ENCODE assay signal across 27 cellular contexts in the genomic region with DNA sequence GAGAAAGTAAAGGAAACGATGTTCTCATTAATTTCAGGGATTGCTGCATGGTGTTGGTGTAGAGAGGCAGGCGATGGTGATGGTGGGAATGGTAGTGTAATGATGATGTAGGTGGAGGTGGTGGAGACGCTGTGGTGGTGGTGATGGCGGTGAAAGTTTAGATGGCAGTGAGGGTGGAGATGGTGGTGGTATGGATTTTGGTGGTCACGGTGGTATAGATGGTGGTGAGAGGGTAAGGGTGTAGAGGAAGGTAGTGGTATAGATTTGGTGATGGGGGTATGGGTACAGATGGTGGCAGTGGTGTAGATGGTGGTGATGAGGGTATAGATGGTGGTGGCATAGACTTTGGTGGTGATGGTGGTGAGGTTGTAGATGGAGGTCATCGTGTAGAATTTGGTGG.
DNase-seq lines count a peak whose midpoint lies in the region; ATAC-seq and TF ChIP-seq lines count a peak whose summit lies in the region.
"Had no signal": no experiment of that assay in that cellular context is flagged by ENCODE, and none has a peak within 500 bp of the region (broad histone marks: within the 10 kb centered on the region; RNA-seq: fewer than 3 reads in every experiment).

No MANE protein-coding gene starts in this region.

- H3K4me3 Mint-ChIP-seq in T-helper 1 cell treated with Interleukin-12 subunit alpha and Interleukin-12 subunit beta and Interleukin-4 antibody, amounts not matched to agents 30 μg/mL and 1 μg/mL, for 36 hours = peak overlapping the region; percentile 23
- peak overlapping the region; percentile 58 for H3K4me3 Mint-ChIP-seq in activated naive CD8-positive, alpha-beta T cell treated with anti-CD3 and anti-CD28 coated beads, Interleukin-2, amount 50 U/mL, for 24 hours
- H3K4me3 Mint-ChIP-seq in nephron = no peak overlapping the region
- H3K4me3 Mint-ChIP-seq: dendritic cell treated with granulocyte-macrophage colony-stimulating factor and Interleukin-4, amounts not matched to agents 40 ng/mL and 50 ng/mL, for 4 days; neural progenitor cell; T-helper 17 cell had no signal

- no peaks in the 10 kb centered on the region for H4K20me1 ChIP-seq in GM23248 (ENCODE audit: insufficient read depth)

- no peaks in the 10 kb centered on the region for H3K27me3 ChIP-seq in GM23248 (replicated peaks; ENCODE audit: insufficient read depth)
- H3K27me3 ChIP-seq: neural progenitor cell, sigmoid colon, SJSA1, upper lobe of left lung had no signal

- H3K4me1 Mint-ChIP-seq in T-helper 1 cell treated with Interleukin-12 subunit alpha and Interleukin-12 subunit beta and Interleukin-4 antibody, amounts not matched to agents 30 μg/mL and 1 μg/mL, for 36 hours (ENCODE audit: low read depth) = peaks cover 20% of the 10 kb centered on the region
- peaks cover 25% of the 10 kb centered on the region for H3K4me1 Mint-ChIP-seq in activated naive CD8-positive, alpha-beta T cell treated with anti-CD3 and anti-CD28 coated beads, Interleukin-2, amount 50 U/mL, for 24 hours
- peaks cover 67% of the 10 kb centered on the region for H3K4me1 Mint-ChIP-seq in nephron

- H3K9me2 ChIP-seq in GM23248 (ENCODE audit: insufficient read depth) = no peaks in the 10 kb centered on the region

- peaks cover 9% of the 10 kb centered on the region for H3K9me3 Mint-ChIP-seq in T-helper 1 cell treated with Interleukin-12 subunit alpha and Interleukin-12 subunit beta and Interleukin-4 antibody, amounts not matched to agents 30 μg/mL and 1 μg/mL, for 36 hours
- peaks cover 9% of the 10 kb centered on the region for H3K9me3 Mint-ChIP-seq in activated naive CD8-positive, alpha-beta T cell treated with anti-CD3 and anti-CD28 coated beads, Interleukin-2, amount 50 U/mL, for 24 hours
- no peaks in the 10 kb centered on the region for H3K9me3 Mint-ChIP-seq in nephron
- H3K9me3 Mint-ChIP-seq: dendritic cell treated with granulocyte-macrophage colony-stimulating factor and Interleukin-4, amounts not matched to agents 40 ng/mL and 50 ng/mL, for 4 days; neural progenitor cell had no signal

- peaks cover 86% of the 10 kb centered on the region for H3F3A ChIP-seq in GM23248 (ENCODE audit: insufficient read depth)

- DNase-seq in T-helper 1 cell = no peak
- no peak for DNase-seq in GM23248
- DNase-seq in activated naive CD8-positive, alpha-beta T cell treated with anti-CD3 and anti-CD28 coated beads, Interleukin-2, amount 50 U/mL, for 24 hours = no peak
- DNase-seq in Right ventricle myocardium inferior (ENCODE audit: missing footprints) = no peak
- DNase-seq in middle frontal gyrus (ENCODE audit: extremely low spot score, low spot score) = no peak
- DNase-seq: 8988T; activated CD4-positive, alpha-beta T cell treated with anti-CD3 and anti-CD28 coated beads, Interleukin-2, amount 50 U/mL, for 1 hour; activated naive CD4-positive, alpha-beta T cell treated with Interleukin-2 at 50 U/mL for 16 hours; aorta; caudate nucleus; DMS79; islet precursor cell; left ventricle myocardium superior; NCI-H1694 treated with DMSO at 0.1 percent for 48 hours; NCI-H2171 treated with DMSO at 0.1 percent for 48 hours; NCI-H524; sigmoid colon; stimulated activated CD4-positive, alpha-beta T cell treated with anti-CD3 and anti-CD28 coated beads, Interleukin-15, amount 100 ng/mL, for 24 hours; T-helper 17 cell; upper lobe of left lung had no signal

- no peak for TF ChIP-seq CTCF in nephron (IDR thresholded peaks at IDR 0.05; ENCODE audit: unreplicated experiment in 3 of 3)

- peak overlapping the region; percentile 5; the same call in 1 of the 2 replicates for H3K27ac ChIP-seq in GM23248
- H3K27ac ChIP-seq: neural progenitor cell, sigmoid colon, SJSA1, upper lobe of left lung had no signal

- no peak overlapping the region for H3K4me2 ChIP-seq in GM23248 (ENCODE audit: unreplicated experiment)
- H3K4me2 ChIP-seq: neural progenitor cell had no signal

- H3K27me3 Mint-ChIP-seq in T-helper 1 cell treated with Interleukin-12 subunit alpha and Interleukin-12 subunit beta and Interleukin-4 antibody, amounts not matched to agents 30 μg/mL and 1 μg/mL, for 36 hours (ENCODE audit: low read depth) = no peaks in the 10 kb centered on the region
- H3K27me3 Mint-ChIP-seq in activated naive CD8-positive, alpha-beta T cell treated with anti-CD3 and anti-CD28 coated beads, Interleukin-2, amount 50 U/mL, for 24 hours = peaks cover 2% of the 10 kb centered on the region
- H3K27me3 Mint-ChIP-seq in nephron (ENCODE audit: low read depth) = no peaks in the 10 kb centered on the region
- H3K27me3 Mint-ChIP-seq: dendritic cell treated with granulocyte-macrophage colony-stimulating factor and Interleukin-4, amounts not matched to agents 40 ng/mL and 50 ng/mL, for 4 days; progenitor cell of endocrine pancreas had no signal

- intact Hi-C loops in Right ventricle myocardium inferior (cut with DNase I) = no loop called here

- peak overlapping the region; percentile 68 for H3K27ac Mint-ChIP-seq in T-helper 1 cell treated with Interleukin-12 subunit alpha and Interleukin-12 subunit beta and Interleukin-4 antibody, amounts not matched to agents 30 μg/mL and 1 μg/mL, for 36 hours
- peak overlapping the region; percentile 15 for H3K27ac Mint-ChIP-seq in activated naive CD8-positive, alpha-beta T cell treated with anti-CD3 and anti-CD28 coated beads, Interleukin-2, amount 50 U/mL, for 24 hours
- peak overlapping the region in 2 of 3 experiments; percentile 22 to 26 for H3K27ac Mint-ChIP-seq in nephron
- H3K27ac Mint-ChIP-seq: dendritic cell treated with granulocyte-macrophage colony-stimulating factor and Interleukin-4, amounts not matched to agents 40 ng/mL and 50 ng/mL, for 4 days; neural progenitor cell; progenitor cell of endocrine pancreas; T-helper 17 cell had no signal

- no peak overlapping the region for H3K9ac ChIP-seq in GM23248
- H3K9ac ChIP-seq: neural progenitor cell had no signal

- no peak overlapping the region for H2AFZ ChIP-seq in GM23248
- H2AFZ ChIP-seq: neural progenitor cell had no signal

- in situ Hi-C loops in GM23248 (cut with MboI) = no loop called here

- H3K9me3 ChIP-seq in GM23248 (ENCODE audit: low read depth) = no peaks in the 10 kb centered on the region
- H3K9me3 ChIP-seq: sigmoid colon, SJSA1, upper lobe of left lung had no signal

- H3K36me3 Mint-ChIP-seq in T-helper 1 cell treated with Interleukin-12 subunit alpha and Interleukin-12 subunit beta and Interleukin-4 antibody, amounts not matched to agents 30 μg/mL and 1 μg/mL, for 36 hours (ENCODE audit: low read depth) = peaks cover 9% of the 10 kb centered on the region
- peaks cover 6% of the 10 kb centered on the region for H3K36me3 Mint-ChIP-seq in activated naive CD8-positive, alpha-beta T cell treated with anti-CD3 and anti-CD28 coated beads, Interleukin-2, amount 50 U/mL, for 24 hours (ENCODE audit: low read depth)
- H3K36me3 Mint-ChIP-seq in nephron (ENCODE audit: low read depth) = peaks cover 61% of the 10 kb centered on the region

- peaks cover 59% of the 10 kb centered on the region for H3K36me3 ChIP-seq in GM23248 (ENCODE audit: low read depth)
- H3K36me3 ChIP-seq: neural progenitor cell had no signal

- H3K4me3 ChIP-seq in GM23248 = no peak overlapping the region
- H3K4me3 ChIP-seq: neural progenitor cell, sigmoid colon, SJSA1, upper lobe of left lung had no signal

- 91% methylated on average over 6 of the region's 6 CpGs for WGBS in GM23248 (ENCODE audit: low coverage in 1 of 2, low lambda C conversion rate in 2 of 2, missing lambda C conversion rate in 2 of 2), 2 experiments

- peaks cover 49% of the 10 kb centered on the region for H3K79me2 ChIP-seq in GM23248 (ENCODE audit: insufficient read depth)

- peaks cover 76% of the 10 kb centered on the region for H3K4me1 ChIP-seq in GM23248 (ENCODE audit: insufficient read depth)
- H3K4me1 ChIP-seq: neural progenitor cell, upper lobe of left lung had no signal

- ATAC-seq in activated naive CD8-positive, alpha-beta T cell treated with anti-CD3 and anti-CD28 coated beads, Interleukin-2, amount 50 U/mL, for 24 hours = no peak
- ATAC-seq in Right ventricle myocardium inferior (no peak), GM21717 (IDR thresholded peaks at IDR 0.05; ENCODE audit: unreplicated experiment) (no peak)
- ATAC-seq: left ventricle myocardium superior, T-helper 17 cell had no signal

Comparison
In these comparisons a context has a peak if more than half of its experiments do, and no peak if none do; other contexts are left out.
1. H3K27ac Mint-ChIP-seq: peak in every context shown above with its lines; median percentile 68 in T-helper 1 cell treated with Interleukin-12 subunit alpha and Interleukin-12 subunit beta and Interleukin-4 antibody, amounts not matched to agents 30 μg/mL and 1 μg/mL, for 36 hours; 24 in nephron; 15 in activated naive CD8-positive, alpha-beta T cell treated with anti-CD3 and anti-CD28 coated beads, Interleukin-2, amount 50 U/mL, for 24 hours.
2. H3K4me3 Mint-ChIP-seq: peak in T-helper 1 cell treated with Interleukin-12 subunit alpha and Interleukin-12 subunit beta and Interleukin-4 antibody, amounts not matched to agents 30 μg/mL and 1 μg/mL, for 36 hours (single experiment) and activated naive CD8-positive, alpha-beta T cell treated with anti-CD3 and anti-CD28 coated beads, Interleukin-2, amount 50 U/mL, for 24 hours (single experiment); none in nephron (0 of 3).